Comparison of ENCODE assay signal across 24 cellular contexts in genomic region chr13:106122234-106122633, GRCh38.
"Had no signal": no experiment of that assay in that cellular context is flagged by ENCODE, and none has a peak within 500 bp of the region (broad histone marks: within the 10 kb centered on the region; RNA-seq: fewer than 3 reads in every experiment).

No MANE protein-coding gene starts in this region.

- H3K4me3 ChIP-seq: left lung, lung, mucosa of descending colon, ovary, right atrium auricular region, right lobe of liver, smooth muscle cell, tibial nerve, uterus had no signal

- H3K27me3 ChIP-seq: left lung, ovary, right atrium auricular region, right lobe of liver, tibial nerve, uterus had no signal

- H3K36me3 ChIP-seq: left lung, ovary, right atrium auricular region, right lobe of liver, tibial nerve, uterus had no signal

- H3K4me2 ChIP-seq: smooth muscle cell had no signal

- H3K27ac ChIP-seq: left lung, ovary, right atrium auricular region, right lobe of liver, tibial nerve, uterus had no signal

- H3K4me1 ChIP-seq: left lung, right atrium auricular region, right lobe of liver, tibial nerve, uterus had no signal

- DNase-seq: hypothalamus; immature natural killer cell; kidney; left colon; left lung; midbrain; mucosa of descending colon; naive thymus-derived CD4-positive, alpha-beta T cell; ovary; right lobe of liver; stimulated activated CD4-positive, alpha-beta T cell treated with anti-CD3 and anti-CD28 coated beads, Interleukin-1b, Interleukin-23, amount 100 ng/mL, for 48 hours; stimulated activated CD4-positive, alpha-beta T cell treated with anti-CD3 and anti-CD28 coated beads, Interleukin-2, amount 100 ng/mL, for 48 hours; stimulated activated CD4-positive, alpha-beta T cell treated with anti-CD3 and anti-CD28 coated beads, Interleukin-4, amount 100 ng/mL, for 4 hours; stimulated activated CD8-positive, alpha-beta memory T cell treated with anti-CD3 and anti-CD28 coated beads, Interleukin-4, amount 100 ng/mL, for 48 hours; stimulated activated naive CD4-positive, alpha-beta T cell treated with Interleukin-2 at 50 U/mL for 16 hours; stimulated activated naive CD8-positive, alpha-beta T cell treated with anti-CD3 and anti-CD28 coated beads, Interleukin-15, amount 100 ng/mL, for 72 hours; substantia nigra; uterus had no signal

- H3K9me3 ChIP-seq: mucosa of descending colon, ovary, right atrium auricular region, right lobe of liver, tibial nerve, uterus had no signal

- ATAC-seq: left colon; left lung; mucosa of descending colon; naive thymus-derived CD4-positive, alpha-beta T cell; natural killer cell treated with Interleukin-12 subunit alpha and Interleukin-12 subunit beta and Interleukin-15 and Interleukin-18, amount 100 ng/mL, for 72 hours; right lobe of liver; stimulated activated memory B cell treated with anti-CD40 and anti-IgM and Interleukin-4, amounts not matched to agents 10 μg/mL and 1 μg/mL and 100 μg/mL, for 72 hours; stimulated activated naive CD8-positive, alpha-beta T cell treated with anti-CD3 and anti-CD28 coated beads, Interleukin-15, amount 100 ng/mL, for 72 hours had no signal
